25 cellular contexts compared by ENCODE assay signal in genomic region chr12:11968041-11968383, GRCh38.
DNase-seq lines count a peak whose midpoint lies in the region; FAIRE-seq and TF ChIP-seq lines count a peak whose summit lies in the region.
"Had no signal": no experiment of that assay in that cellular context is flagged by ENCODE, and none has a peak within 500 bp of the region (broad histone marks: within the 10 kb centered on the region; RNA-seq: fewer than 3 reads in every experiment).

No MANE protein-coding gene starts in this region.

- H3K9me3 ChIP-seq in HEK293 (ENCODE audit: control insufficient read depth, insufficient read depth, low read depth, low read length): no peaks in the 10 kb centered on the region
- H3K9me3 ChIP-seq in SJSA1 (replicated peaks): no peaks in the 10 kb centered on the region
- no peaks in the 10 kb centered on the region for H3K9me3 ChIP-seq in endothelial cell of umbilical vein (replicated peaks; ENCODE audit: control insufficient read depth, insufficient read depth, low read length)
- no peaks in the 10 kb centered on the region for H3K9me3 ChIP-seq in trophoblast cell (ENCODE audit: insufficient read depth, low read depth, low read length)
- H3K9me3 ChIP-seq: A549, BE2C had no signal

- POLR2A ChIA-PET in HEK293 (lab: Yijun Ruan, JAX): no interaction called here
- POLR2A ChIA-PET in endothelial cell of umbilical vein (lab: Charles Lee): no interaction called here

- H3K79me1 ChIP-seq in trophoblast cell (ENCODE audit: low read length): no peaks in the 10 kb centered on the region

- BruUV-seq in endothelial cell of umbilical vein (replicated peaks; lab: Mats Ljungman, UMichigan): no TSS peak

- TF ChIP-seq CTCF in HEK293 (tag by site-specific recombination; IDR thresholded peaks at IDR 0.05) (no peak), endothelial cell of umbilical vein (IDR thresholded peaks at IDR 0.05; ENCODE audit: extremely low read depth in 1 of 2, insufficient read depth in 1 of 2, low read depth in 1 of 2, low read length in 2 of 2) (no peak)

- TF ChIP-seq POLR2A in endothelial cell of umbilical vein (IDR thresholded peaks at IDR 0.05; ENCODE audit: low read depth, low read length): no peak
- TF ChIP-seq POLR2A in GM12892 (IDR thresholded peaks at IDR 0.05; ENCODE audit: low read depth, low read length): no peak

- no peaks in the 10 kb centered on the region for H3K36me3 ChIP-seq in HEK293 (ENCODE audit: control insufficient read depth in 2 of 2, insufficient read depth in 1 of 2, low read length in 2 of 2)
- no peaks in the 10 kb centered on the region for H3K36me3 ChIP-seq in SJSA1
- H3K36me3 ChIP-seq in endothelial cell of umbilical vein (ENCODE audit: control insufficient read depth in 2 of 2, extremely low read depth in 1 of 2, insufficient read depth in 2 of 2, low read length in 2 of 2): no peaks in the 10 kb centered on the region
- no peaks in the 10 kb centered on the region for H3K36me3 ChIP-seq in trophoblast cell (ENCODE audit: control insufficient read depth in 1 of 2, insufficient read depth in 2 of 2, low read length in 2 of 2)
- H3K36me3 ChIP-seq: BE2C; BLaER1 treated with 17β-estradiol and CSF1 and Interleukin-3, amounts not matched to agents 10 nM and 100 nM had no signal

- DNase-seq in SJSA1 (ENCODE audit: low read depth in 1 of 2, low spot score in 2 of 2): peak; percentile 78 to 83
- DNase-seq in endothelial cell of umbilical vein (ENCODE audit: low read depth, low spot score): no peak
- no peak for DNase-seq in trophoblast cell
- DNase-seq in GM12892 (ENCODE audit: insufficient read length): no peak
- no peak for DNase-seq in activated T-cell treated with anti-CD3 and anti-CD28 coated beads, Interleukin-2, amount 50 U/mL, for 1 hour
- no peak for DNase-seq in nucleus accumbens (lab: John Stamatoyannopoulos, UW)
- DNase-seq: 8988T; ACHN; AML-193; BE2C; CD4-positive, alpha-beta T cell; CD8-positive, alpha-beta memory T cell; DMS 273 treated with DMSO at 0.1 percent for 48 hours; DMS79; EL; GDM1; H9; HFFc6 had no signal

- no CpG with 5 or more reads among the region's 5 CpGs for WGBS in trophoblast cell (ENCODE audit: extremely low coverage, insufficient coverage, insufficient read length)

- H3K27ac ChIP-seq in HEK293 (ENCODE audit: extremely low read depth, low read depth, low read length) (no peak overlapping the region), SJSA1 (peak overlapping the region; percentile 75), endothelial cell of umbilical vein (ENCODE audit: insufficient read depth, low read depth, low read length) (no peak overlapping the region), trophoblast cell (ENCODE audit: low read depth, low read length) (no peak overlapping the region)
- H3K27ac ChIP-seq: A549; BLaER1 treated with 17β-estradiol and CSF1 and Interleukin-3, amounts not matched to agents 10 nM and 100 nM had no signal

- peak overlapping the region; percentile 15 for H3K14ac ChIP-seq in trophoblast cell (ENCODE audit: low read length)

- H3K4me2 ChIP-seq in endothelial cell of umbilical vein (ENCODE audit: insufficient read depth, low read length) (no peak overlapping the region), trophoblast cell (ENCODE audit: low read length) (no peak overlapping the region)
- H3K4me2 ChIP-seq: A549, GM23338 had no signal

- H3K4ac ChIP-seq in trophoblast cell (ENCODE audit: low read depth, low read length): no peak overlapping the region

- H3K27me3 ChIP-seq in SJSA1 (replicated peaks): no peaks in the 10 kb centered on the region
- peaks cover 3 to 4% of the 10 kb centered on the region in 2 experiments for H3K27me3 ChIP-seq in endothelial cell of umbilical vein (ENCODE audit: control insufficient read depth in 2 of 2, insufficient read depth in 2 of 2, low read length in 2 of 2)
- no peaks in the 10 kb centered on the region for H3K27me3 ChIP-seq in trophoblast cell (ENCODE audit: insufficient read depth, low read length)
- H3K27me3 ChIP-seq: BE2C; BLaER1 treated with 17β-estradiol and CSF1 and Interleukin-3, amounts not matched to agents 10 nM and 100 nM had no signal

- H2BK120ac ChIP-seq in trophoblast cell (ENCODE audit: insufficient read depth, low read length, poor library complexity): no peak overlapping the region

- H4K20me1 ChIP-seq in endothelial cell of umbilical vein (replicated peaks; ENCODE audit: control insufficient read depth, extremely low read depth, insufficient read depth, low read length): no peaks in the 10 kb centered on the region
- H4K20me1 ChIP-seq: BLaER1 treated with 17β-estradiol and CSF1 and Interleukin-3, amounts not matched to agents 10 nM and 100 nM had no signal

- no peak overlapping the region for H2BK5ac ChIP-seq in trophoblast cell (ENCODE audit: low read depth, low read length, poor library complexity)

- no peak overlapping the region for H4K91ac ChIP-seq in trophoblast cell (ENCODE audit: low read depth, low read length)

- H2AK5ac ChIP-seq in trophoblast cell (ENCODE audit: low read length): no peak overlapping the region

- H3K23ac ChIP-seq in trophoblast cell (ENCODE audit: low read length): no peak overlapping the region

- intact Hi-C loops in endothelial cell of umbilical vein (cut with micrococcal nuclease): no loop called here

- no peak overlapping the region for H2BK12ac ChIP-seq in trophoblast cell (ENCODE audit: low read length)

- dilution Hi-C loops in endothelial cell of umbilical vein (cut with MboI; ENCODE audit: extremely low pct_ligation_motif_present, low sequenced_read_pairs): no loop called here

- H4K8ac ChIP-seq in trophoblast cell (ENCODE audit: low read depth, low read length): no peak overlapping the region

- no peak overlapping the region for H3K4me3 ChIP-seq in HEK293 (ENCODE audit: low read depth, low read length)
- H3K4me3 ChIP-seq in SJSA1: no peak overlapping the region
- H3K4me3 ChIP-seq in endothelial cell of umbilical vein (replicated peaks in 1 of 3; ENCODE audit: insufficient read depth in 1 of 3, low read depth in 1 of 3, low read length in 3 of 3): no peak overlapping the region
- no peak overlapping the region for H3K4me3 ChIP-seq in trophoblast cell (ENCODE audit: low read depth, low read length)
- H3K4me3 ChIP-seq: A549; BLaER1 treated with 17β-estradiol and CSF1 and Interleukin-3, amounts not matched to agents 10 nM and 100 nM; GM12878; GM23338 had no signal

- no peak overlapping the region for H4K12ac ChIP-seq in trophoblast cell (ENCODE audit: low read depth, low read length)

- H3K79me2 ChIP-seq in endothelial cell of umbilical vein (ENCODE audit: control insufficient read depth, insufficient read depth, low read length) (no peaks in the 10 kb centered on the region), trophoblast cell (ENCODE audit: control insufficient read depth, insufficient read depth, low read length, poor library complexity) (no peaks in the 10 kb centered on the region)

- H2AFZ ChIP-seq in endothelial cell of umbilical vein (ENCODE audit: low read depth, low read length) (peak overlapping the region; percentile 39), trophoblast cell (ENCODE audit: insufficient read depth, low read length, poor library complexity) (no peak overlapping the region)
- H2AFZ ChIP-seq: GM23338 had no signal

- no peak overlapping the region for H3K18ac ChIP-seq in trophoblast cell (ENCODE audit: low read length)

- FAIRE-seq in endothelial cell of umbilical vein (lab: Jason Lieb, UNC) (no peak), GM12892 (lab: Jason Lieb, UNC) (no peak)
- FAIRE-seq: A549, D721Med, GM18507 had no signal

- H3K9ac ChIP-seq in endothelial cell of umbilical vein (replicated peaks; ENCODE audit: extremely low read depth, insufficient read depth, low read length): no peak overlapping the region
- H3K9ac ChIP-seq in trophoblast cell (ENCODE audit: low read length): no peak overlapping the region
- H3K9ac ChIP-seq: BLaER1 treated with 17β-estradiol and CSF1 and Interleukin-3, amounts not matched to agents 10 nM and 100 nM had no signal

- CTCF ChIA-PET in HEK293 (lab: Yijun Ruan, JAX) (no interaction called here), endothelial cell of umbilical vein (lab: Charles Lee) (interaction anchor here (1.0 to 1.1 kb wide), 2 partner anchors 12 to 34 kb away, joined by 3 to 4 read pairs; no protein-coding TSS in a partner anchor)

- no peaks in the 10 kb centered on the region for H3K9me1 ChIP-seq in endothelial cell of umbilical vein (replicated peaks; ENCODE audit: control insufficient read depth, extremely low read depth, insufficient read depth, low read length)

- H3K4me1 ChIP-seq in HEK293 (ENCODE audit: control insufficient read depth, insufficient read depth, low read length): no peaks in the 10 kb centered on the region
- peaks cover 58% of the 10 kb centered on the region for H3K4me1 ChIP-seq in SJSA1 (replicated peaks)
- peaks cover 12% of the 10 kb centered on the region for H3K4me1 ChIP-seq in endothelial cell of umbilical vein (ENCODE audit: control insufficient read depth, extremely low read depth, insufficient read depth, low read length)
- no peaks in the 10 kb centered on the region for H3K4me1 ChIP-seq in trophoblast cell (ENCODE audit: control insufficient read depth in 1 of 2, insufficient read depth in 2 of 2, low read length in 2 of 2)
- H3K4me1 ChIP-seq: A549, BE2C had no signal

TF ChIP-seq in HEK293, 187 proteins besides CTCF, POLR2A, EP300 and RAD21 (continues in another document):
- TF ChIP-seq ZNF707 (tag by site-specific recombination; IDR thresholded peaks at IDR 0.05) (no peak), WT1 (tag by site-specific recombination; IDR thresholded peaks at IDR 0.05) (no peak), BCL11B (tag by site-specific recombination; IDR thresholded peaks at IDR 0.05; ENCODE audit: low read depth) (no peak)

TF ChIP-seq in endothelial cell of umbilical vein, 7 proteins besides CTCF, POLR2A, EP300 and RAD21:
- TF ChIP-seq FOS (IDR thresholded peaks at IDR 0.05; ENCODE audit: borderline replicate concordance, insufficient read depth, low read length): no peak
- no peak for TF ChIP-seq EZH2 (IDR thresholded peaks at IDR 0.05; ENCODE audit: borderline replicate concordance, low read depth, low read length, severe bottlenecking)
- no peak for TF ChIP-seq JUN (IDR thresholded peaks at IDR 0.05; ENCODE audit: borderline replicate concordance, insufficient read depth, insufficient read length, low read depth)
- no peak for TF ChIP-seq GATA2 (IDR thresholded peaks at IDR 0.05; ENCODE audit: insufficient read depth, insufficient read length, low read depth, low read length)
- TF ChIP-seq MYC (IDR thresholded peaks at IDR 0.05; ENCODE audit: low read depth, low read length): no peak
- TF ChIP-seq POLR2AphosphoS5 (IDR thresholded peaks at IDR 0.05; ENCODE audit: insufficient read depth, low read depth, low read length): no peak
- TF ChIP-seq, protein P1, sequence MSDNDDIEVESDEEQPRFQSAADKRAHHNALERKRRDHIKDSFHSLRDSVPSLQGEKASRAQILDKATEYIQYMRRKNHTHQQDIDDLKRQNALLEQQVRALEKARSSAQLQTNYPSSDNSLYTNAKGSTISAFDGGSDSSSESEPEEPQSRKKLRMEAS (IDR thresholded peaks at IDR 0.05; ENCODE audit: insufficient read depth, insufficient read length): no peak
TF ChIP-seq in endothelial cell of umbilical vein: peak in this region for 0.

Comparison
In these comparisons a context has a peak if more than half of its experiments do, and no peak if none do; other contexts are left out.
1. DNase-seq: peak in SJSA1 (2 of 2); none in endothelial cell of umbilical vein (single experiment), trophoblast cell (0 of 2), GM12892 (single experiment), activated T-cell treated with anti-CD3 and anti-CD28 coated beads, Interleukin-2, amount 50 U/mL, for 1 hour (single experiment) and nucleus accumbens (0 of 56).